1 cellular context compared by ENCODE assay signal in genomic region chr1:201568258-201568657, GRCh38.
TF ChIP-seq lines count a peak whose summit lies in the region.

No MANE protein-coding gene starts in this region.

TF ChIP-seq in K562, 482 proteins besides CTCF, POLR2A, EP300 and RAD21 (continued from another document):
- TF ChIP-seq ATF4 (CRISPR knock-in tag; IDR thresholded peaks at IDR 0.05) = peak; percentile 47; the same call in 1 of the 2 replicates
- 0 out of 2 replicates have a peak, but pooled peaks have one; percentile 45 for TF ChIP-seq ZNF76 (CRISPR knock-in tag; IDR thresholded peaks at IDR 0.05; ENCODE audit: borderline replicate concordance)
- TF ChIP-seq ZNF316 (IDR thresholded peaks at IDR 0.05) = no peak
- TF ChIP-seq NR2C1 (IDR thresholded peaks at IDR 0.05) = no peak
- no peak for TF ChIP-seq NR2C1 (tag; IDR thresholded peaks at IDR 0.05)
- TF ChIP-seq MGA (IDR thresholded peaks at IDR 0.05) = no peak
- no peak for TF ChIP-seq GABPA (tag; conservative IDR thresholded peaks at IDR 0.05; ENCODE audit: low read depth)
- TF ChIP-seq ZNF324 (CRISPR knock-in tag; IDR thresholded peaks at IDR 0.05) = 0 out of 2 replicates have a peak, but pooled peaks have one; percentile 42
- TF ChIP-seq NR4A1 (CRISPR knock-in tag; IDR thresholded peaks at IDR 0.05) = 0 out of 2 replicates have a peak, but pooled peaks have one; percentile 27
- no peak for TF ChIP-seq NR4A1 (tag; IDR thresholded peaks at IDR 0.05)
- no peak for TF ChIP-seq TGIF2 (CRISPR knock-in tag; IDR thresholded peaks at IDR 0.05)
- no peak for TF ChIP-seq CEBPB (tag; IDR thresholded peaks at IDR 0.05)
- 0 out of 2 replicates have a peak, but pooled peaks have one; percentile 2 for TF ChIP-seq PTRF (tag; IDR thresholded peaks at IDR 0.05)
- TF ChIP-seq POLR3A (IDR thresholded peaks at IDR 0.05; ENCODE audit: borderline replicate concordance, extremely low read depth, insufficient read depth, insufficient read length) = no peak
- 0 out of 2 replicates have a peak, but pooled peaks have one; percentile 12 for TF ChIP-seq ZNF449 (CRISPR knock-in tag; IDR thresholded peaks at IDR 0.05)
- peak; percentile 19; the same call in 1 of the 2 replicates for TF ChIP-seq ZNF134 (CRISPR knock-in tag; conservative IDR thresholded peaks at IDR 0.05)
- no peak for TF ChIP-seq THRA (IDR thresholded peaks at IDR 0.05)
- no peak for TF ChIP-seq NELFE (IDR thresholded peaks at IDR 0.05; ENCODE audit: insufficient read depth, insufficient read length)
- no peak for TF ChIP-seq ZNF277 (CRISPR knock-in tag; IDR thresholded peaks at IDR 0.05; ENCODE audit: borderline replicate concordance)
- no peak for TF ChIP-seq PTBP1 (IDR thresholded peaks at IDR 0.05; ENCODE audit: low read depth, low read length)
- no peak for TF ChIP-seq NFE2 (IDR thresholded peaks at IDR 0.05; ENCODE audit: low read depth)
- TF ChIP-seq SP2 (IDR thresholded peaks at IDR 0.05; ENCODE audit: extremely low read depth, low read depth, low read length, poor library complexity, severe bottlenecking) = no peak
- TF ChIP-seq CTCFL (IDR thresholded peaks at IDR 0.05; ENCODE audit: borderline replicate concordance, insufficient read depth, low read depth, low read length, poor library complexity, severe bottlenecking) = no peak
- peak; percentile 23 for TF ChIP-seq SMAD1 (IDR thresholded peaks at IDR 0.05; ENCODE audit: low read depth, low read length, partially characterized antibody)
- TF ChIP-seq ZSCAN29 (IDR thresholded peaks at IDR 0.05) = no peak
- TF ChIP-seq TARDBP (IDR thresholded peaks at IDR 0.05) = no peak
- TF ChIP-seq TRIM24 (IDR thresholded peaks at IDR 0.05) = no peak
- TF ChIP-seq PRMT5 (CRISPR knock-in tag; IDR thresholded peaks at IDR 0.05) = no peak
- TF ChIP-seq ZNF354B (CRISPR knock-in tag; IDR thresholded peaks at IDR 0.05) = no peak
